8 cellular contexts compared by ENCODE assay signal in the genomic region with DNA sequence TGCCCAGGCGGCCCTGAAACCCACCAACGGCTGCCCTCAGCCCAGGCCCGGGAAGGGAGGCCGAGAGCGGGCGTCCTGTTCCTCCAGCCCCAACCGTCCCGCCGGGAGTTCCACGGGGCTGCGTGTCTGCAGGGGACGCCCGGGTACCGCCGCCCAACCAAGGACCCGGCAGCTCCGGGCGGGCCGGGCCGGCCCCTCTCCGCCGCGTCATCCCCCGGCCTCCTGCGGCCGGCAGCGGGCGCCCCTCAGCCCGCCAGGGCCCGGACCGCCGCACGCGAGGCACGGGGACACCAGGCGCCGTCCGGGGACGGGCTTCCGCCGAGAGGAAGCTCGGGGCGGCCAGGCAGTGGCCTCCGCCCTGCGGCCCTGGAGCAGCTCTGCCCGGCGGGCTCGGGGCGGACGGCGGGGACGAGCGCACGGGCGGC. TPM values are rescaled to one million over a fixed set of nuclear protein-coding genes. Genes with fewer than 3 reads are reported as not detected.
DNase-seq lines count a peak whose midpoint lies in the region; ATAC-seq and TF ChIP-seq lines count a peak whose summit lies in the region.

No MANE protein-coding gene starts in this region.

- no peak overlapping the region for H3K27ac ChIP-seq in OCI-LY1 (ENCODE audit: low read depth, low read length, poor library complexity, severe bottlenecking)
- peak overlapping the region; percentile 83 for H3K27ac ChIP-seq in upper lobe of right lung

- H3K27ac Mint-ChIP-seq in activated CD8-positive, alpha-beta memory T cell treated with anti-CD3 and anti-CD28 coated beads, Interleukin-2, amount 10 ng/mL, durations not matched to agents 7 days and 5 days: peak overlapping the region; percentile 76
- H3K27ac Mint-ChIP-seq in memory B cell: peak overlapping the region; percentile 62

- no peaks in the 10 kb centered on the region for H3K9me2 ChIP-seq in OCI-LY1 (ENCODE audit: low read depth, low read length)

- no peak overlapping the region for H2AFZ ChIP-seq in OCI-LY1 (ENCODE audit: low read length)

- H3K27me3 ChIP-seq in OCI-LY1 (ENCODE audit: insufficient read depth, low read length) (no peaks in the 10 kb centered on the region; the same call in 1 of the 2 replicates), upper lobe of right lung (no peaks in the 10 kb centered on the region)

- 0 out of 2 replicates have a peak, but pooled peaks cover 2% of the 10 kb centered on the region for H3F3A ChIP-seq in OCI-LY1 (ENCODE audit: insufficient read depth, low read length)

- no peak for ATAC-seq in activated CD8-positive, alpha-beta memory T cell treated with anti-CD3 and anti-CD28 coated beads, Interleukin-2, amount 10 ng/mL, durations not matched to agents 7 days and 5 days
- ATAC-seq in memory B cell (ENCODE audit: low read depth) (peak; percentile 47), upper lobe of right lung (peak; percentile 57)

- H3K4me2 ChIP-seq in OCI-LY1 (ENCODE audit: low read length): peak overlapping the region; percentile 80

- TF ChIP-seq CTCF in OCI-LY1 (IDR thresholded peaks at IDR 0.05; ENCODE audit: low read length) (peak; percentile 8; the same call in 1 of the 2 replicates), upper lobe of right lung (IDR thresholded peaks at IDR 0.05) (no peak)

- peak overlapping the region; percentile 92 for H3K9ac ChIP-seq in OCI-LY1 (ENCODE audit: low read length)

- H3K4me3 ChIP-seq in OCI-LY1 (ENCODE audit: low read depth, low read length, poor library complexity, severe bottlenecking) (peak overlapping the region; percentile 91), upper lobe of right lung (peak overlapping the region; percentile 95)

- H3K4me1 ChIP-seq in OCI-LY1 (ENCODE audit: insufficient read depth, low read length, severe bottlenecking) (peaks cover 15% of the 10 kb centered on the region), upper lobe of right lung (peaks cover 18% of the 10 kb centered on the region)

- H3K4me1 Mint-ChIP-seq in activated CD8-positive, alpha-beta memory T cell treated with anti-CD3 and anti-CD28 coated beads, Interleukin-2, amount 10 ng/mL, durations not matched to agents 7 days and 5 days: peaks cover 18% of the 10 kb centered on the region
- peaks cover 2% of the 10 kb centered on the region for H3K4me1 Mint-ChIP-seq in memory B cell

- DNase-seq in activated CD8-positive, alpha-beta memory T cell treated with anti-CD3 and anti-CD28 coated beads, Interleukin-2, amount 10 ng/mL, durations not matched to agents 7 days and 5 days: no peak
- no peak for DNase-seq in activated CD8-positive, alpha-beta memory T cell treated with anti-CD3 and anti-CD28 coated beads, Interleukin-2, amount 50 U/mL, for 48 hours
- DNase-seq in HEK293T (ENCODE audit: extremely low spot score) (peak; percentile 62), dedifferentiated amniotic fluid mesenchymal stem cell (ENCODE audit: extremely low spot score) (peak; percentile 40), memory B cell (ENCODE audit: low spot score in 2 of 2) (peak in 1 of 2 donors; percentile 29), upper lobe of right lung (no peak), ecto neural progenitor cell (ENCODE audit: low spot score) (no peak)

- no peaks in the 10 kb centered on the region for H3K9me3 Mint-ChIP-seq in activated CD8-positive, alpha-beta memory T cell treated with anti-CD3 and anti-CD28 coated beads, Interleukin-2, amount 10 ng/mL, durations not matched to agents 7 days and 5 days (ENCODE audit: low read depth)
- H3K9me3 Mint-ChIP-seq in memory B cell: no peaks in the 10 kb centered on the region

- H3K27me3 Mint-ChIP-seq in activated CD8-positive, alpha-beta memory T cell treated with anti-CD3 and anti-CD28 coated beads, Interleukin-2, amount 10 ng/mL, durations not matched to agents 7 days and 5 days: no peaks in the 10 kb centered on the region
- H3K27me3 Mint-ChIP-seq in memory B cell: no peaks in the 10 kb centered on the region

- no peaks in the 10 kb centered on the region for H3K79me2 ChIP-seq in OCI-LY1 (ENCODE audit: insufficient read depth, low read length)

- H3K36me3 ChIP-seq in OCI-LY1 (ENCODE audit: insufficient read depth, low read length): peaks cover 38% of the 10 kb centered on the region
- H3K36me3 ChIP-seq in upper lobe of right lung: peaks cover 38% of the 10 kb centered on the region

- intact Hi-C loops in upper lobe of right lung (cut with DNase I): loop anchor here (10.0 kb wide), 1 partner anchor 91 kb away; the partner anchor contains the start of gene FUT7

- peaks cover 17% of the 10 kb centered on the region for H3K36me3 Mint-ChIP-seq in activated CD8-positive, alpha-beta memory T cell treated with anti-CD3 and anti-CD28 coated beads, Interleukin-2, amount 10 ng/mL, durations not matched to agents 7 days and 5 days
- H3K36me3 Mint-ChIP-seq in memory B cell: peaks cover 12% of the 10 kb centered on the region

- H3K4me3 Mint-ChIP-seq in activated CD8-positive, alpha-beta memory T cell treated with anti-CD3 and anti-CD28 coated beads, Interleukin-2, amount 10 ng/mL, durations not matched to agents 7 days and 5 days: peak overlapping the region; percentile 79
- peak overlapping the region; percentile 84 for H3K4me3 Mint-ChIP-seq in memory B cell

- CTCF ChIA-PET in activated CD8-positive, alpha-beta memory T cell treated with anti-CD3 and anti-CD28 coated beads, Interleukin-2, amount 10 ng/mL, durations not matched to agents 7 days and 5 days (lab: Charles Lee): interaction anchor here (0.7 to 7.3 kb wide), 18 partner anchors 10 to 243 kb away, joined by 3 to 183 read pairs (median 5); partner anchors contain the start of genes ABCA2, AJM1, FUT7 and NPDC1
- CTCF ChIA-PET in HEK293T (lab: Yijun Ruan, JAX): no interaction called here

- no peaks in the 10 kb centered on the region for H3K9me3 ChIP-seq in OCI-LY1 (ENCODE audit: low read length)
- H3K9me3 ChIP-seq in upper lobe of right lung: no peaks in the 10 kb centered on the region

- POLR2A ChIA-PET in HEK293T (lab: Yijun Ruan, JAX): interaction anchor here (0.8 to 1.0 kb wide), 2 partner anchors 48 to 96 kb away, joined by 3 to 4 read pairs; partner anchors contain the start of gene PAXX

- H4K20me1 ChIP-seq in OCI-LY1 (ENCODE audit: insufficient read depth, low read length): no peaks in the 10 kb centered on the region

TF ChIP-seq in HEK293T, 16 proteins besides CTCF, POLR2A, EP300 and RAD21:
- TF ChIP-seq FOXA1 (IDR thresholded peaks at IDR 0.05): no peak
- no peak for TF ChIP-seq NFRKB (IDR thresholded peaks at IDR 0.05)
- no peak for TF ChIP-seq ELF4 (IDR thresholded peaks at IDR 0.05)
- no peak; the same call in 1 of the 2 replicates for TF ChIP-seq ARNT (IDR thresholded peaks at IDR 0.05)
- TF ChIP-seq LEF1 (IDR thresholded peaks at IDR 0.05; ENCODE audit: borderline replicate concordance): no peak
- TF ChIP-seq SUZ12 (IDR thresholded peaks at IDR 0.05): no peak
- TF ChIP-seq L3MBTL2 (conservative IDR thresholded peaks at IDR 0.05): no peak
- TF ChIP-seq FOXM1 (IDR thresholded peaks at IDR 0.05; ENCODE audit: borderline replicate concordance): no peak

RNA-seq across cellular contexts. Expression of gene FBXW5, which starts 0.4 kb away (rescaled TPM):
- total RNA-seq in activated CD8-positive, alpha-beta memory T cell treated with anti-CD3 and anti-CD28 coated beads, Interleukin-2, amount 10 ng/mL, durations not matched to agents 7 days and 5 days: 100 to 1,000 TPM; 106 to 107 TPM
- total RNA-seq in upper lobe of right lung: 91.2 TPM

RNA-seq across cellular contexts. Expression of gene C8G, which starts 0.9 kb away (rescaled TPM):
- total RNA-seq in activated CD8-positive, alpha-beta memory T cell treated with anti-CD3 and anti-CD28 coated beads, Interleukin-2, amount 10 ng/mL, durations not matched to agents 7 days and 5 days: 1 to 10 TPM in 1 of 2 experiments, not detected in 1; 1.7 TPM
- total RNA-seq in upper lobe of right lung: 1.1 TPM

RNA-seq across cellular contexts. Expression of gene LCN12, which starts 8.0 kb away (rescaled TPM):
- total RNA-seq in activated CD8-positive, alpha-beta memory T cell treated with anti-CD3 and anti-CD28 coated beads, Interleukin-2, amount 10 ng/mL, durations not matched to agents 7 days and 5 days: 1 to 10 TPM in 1 of 2 experiments, under 1 TPM in 1; 0.68 to 1.2 TPM
- 2.6 TPM for total RNA-seq in upper lobe of right lung

RNA-seq across cellular contexts. Expression of gene PTGDS, which starts 33.2 kb away (rescaled TPM):
- total RNA-seq in activated CD8-positive, alpha-beta memory T cell treated with anti-CD3 and anti-CD28 coated beads, Interleukin-2, amount 10 ng/mL, durations not matched to agents 7 days and 5 days: 1 to 10 TPM; 1.2 to 3.2 TPM
- 477 TPM for total RNA-seq in upper lobe of right lung

RNA-seq across cellular contexts. Expression of gene LCNL1, which starts 38.7 kb away (rescaled TPM):
- total RNA-seq in activated CD8-positive, alpha-beta memory T cell treated with anti-CD3 and anti-CD28 coated beads, Interleukin-2, amount 10 ng/mL, durations not matched to agents 7 days and 5 days: under 1 TPM in 1 of 2 experiments, not detected in 1; 0.09 TPM
- 5.1 TPM for total RNA-seq in upper lobe of right lung

Comparison
In these comparisons a context has a peak if more than half of its experiments do, and no peak if none do; other contexts are left out.
1. DNase-seq: peak in HEK293T (single experiment) and dedifferentiated amniotic fluid mesenchymal stem cell (single experiment); none in activated CD8-positive, alpha-beta memory T cell treated with anti-CD3 and anti-CD28 coated beads, Interleukin-2, amount 10 ng/mL, durations not matched to agents 7 days and 5 days (single experiment), activated CD8-positive, alpha-beta memory T cell treated with anti-CD3 and anti-CD28 coated beads, Interleukin-2, amount 50 U/mL, for 48 hours (single experiment), upper lobe of right lung (single experiment) and ecto neural progenitor cell (single experiment).